In genomic region chr5:107063511-107063910, GRCh38 we compare ENCODE assay signal across 14 cellular contexts.
"Had no signal": no experiment of that assay in that cellular context is flagged by ENCODE, and none has a peak within 500 bp of the region (broad histone marks: within the 10 kb centered on the region; RNA-seq: fewer than 3 reads in every experiment).

No MANE protein-coding gene starts in this region.

- H3K4me1 Mint-ChIP-seq: activated B cell treated with CpG ODN at 0.5 μM for 24 hours; activated CD4-positive, alpha-beta T cell treated with anti-CD3 and anti-CD28 coated beads, Interleukin-2, amount 10 ng/mL, durations not matched to agents 24 days and 14 days; activated naive CD4-positive, alpha-beta T cell treated with anti-CD3 and anti-CD28 coated beads, Interleukin-2, amount 10 ng/mL, durations not matched to agents 7 days and 5 days; natural killer cell; stimulated activated memory B cell treated with anti-CD40 and anti-IgM and Interleukin-4, amounts not matched to agents 10 μg/mL and 1 μg/mL and 100 μg/mL, for 72 hours; T-helper 17 cell had no signal

- DNase-seq: activated B cell treated with CpG ODN at 0.5 μM for 24 hours; activated CD4-positive, alpha-beta T cell treated with anti-CD3 and anti-CD28 coated beads, Interleukin-2, amount 10 ng/mL, durations not matched to agents 24 days and 14 days; activated CD8-positive, alpha-beta memory T cell treated with anti-CD3 and anti-CD28 coated beads for 24 hours; activated naive CD4-positive, alpha-beta T cell treated with anti-CD3 and anti-CD28 coated beads, Interleukin-2, amount 10 ng/mL, durations not matched to agents 7 days and 5 days; adrenal gland; hypothalamus; left colon; natural killer cell; nucleus accumbens; right cardiac atrium; T-helper 17 cell; transverse colon had no signal

- H3K27me3 Mint-ChIP-seq: activated B cell treated with CpG ODN at 0.5 μM for 24 hours; activated CD4-positive, alpha-beta T cell treated with anti-CD3 and anti-CD28 coated beads, Interleukin-2, amount 10 ng/mL, durations not matched to agents 24 days and 14 days; activated naive CD4-positive, alpha-beta T cell treated with anti-CD3 and anti-CD28 coated beads, Interleukin-2, amount 10 ng/mL, durations not matched to agents 7 days and 5 days; stimulated activated memory B cell treated with anti-CD40 and anti-IgM and Interleukin-4, amounts not matched to agents 10 μg/mL and 1 μg/mL and 100 μg/mL, for 72 hours; T-helper 17 cell had no signal

- H3K9me3 Mint-ChIP-seq: activated B cell treated with CpG ODN at 0.5 μM for 24 hours; activated CD4-positive, alpha-beta T cell treated with anti-CD3 and anti-CD28 coated beads, Interleukin-2, amount 10 ng/mL, durations not matched to agents 24 days and 14 days; activated naive CD4-positive, alpha-beta T cell treated with anti-CD3 and anti-CD28 coated beads, Interleukin-2, amount 10 ng/mL, durations not matched to agents 7 days and 5 days; activated T-helper 2 cell treated with anti-CD3 and anti-CD28 coated beads, Interferon-gamma antibody, Interleukin-2, Interleukin-4, amounts not matched to agents 10 μg/mL and 5 μg/mL and 100 μg/mL, durations not matched to agents 14 hours and 24 hours and 36 hours; natural killer cell had no signal

- H3K27ac Mint-ChIP-seq: activated B cell treated with CpG ODN at 0.5 μM for 24 hours; activated CD4-positive, alpha-beta T cell treated with anti-CD3 and anti-CD28 coated beads, Interleukin-2, amount 10 ng/mL, durations not matched to agents 24 days and 14 days; activated naive CD4-positive, alpha-beta T cell treated with anti-CD3 and anti-CD28 coated beads, Interleukin-2, amount 10 ng/mL, durations not matched to agents 7 days and 5 days; activated T-helper 2 cell treated with anti-CD3 and anti-CD28 coated beads, Interferon-gamma antibody, Interleukin-2, Interleukin-4, amounts not matched to agents 10 μg/mL and 5 μg/mL and 100 μg/mL, durations not matched to agents 14 hours and 24 hours and 36 hours; natural killer cell; stimulated activated memory B cell treated with anti-CD40 and anti-IgM and Interleukin-4, amounts not matched to agents 10 μg/mL and 1 μg/mL and 100 μg/mL, for 72 hours; T-helper 17 cell had no signal

- H3K27me3 ChIP-seq: adrenal gland, transverse colon had no signal

- H3K9me3 ChIP-seq: adrenal gland, transverse colon had no signal

- H3K36me3 ChIP-seq: adrenal gland, transverse colon had no signal

- H3K4me1 ChIP-seq: adrenal gland, transverse colon had no signal

- ATAC-seq: left colon; natural killer cell; right cardiac atrium; stimulated activated memory B cell treated with anti-CD40 and anti-IgM and Interleukin-4, amounts not matched to agents 10 μg/mL and 1 μg/mL and 100 μg/mL, for 72 hours; T-helper 17 cell had no signal

- H3K36me3 Mint-ChIP-seq: activated naive CD4-positive, alpha-beta T cell treated with anti-CD3 and anti-CD28 coated beads, Interleukin-2, amount 10 ng/mL, durations not matched to agents 7 days and 5 days; natural killer cell; stimulated activated memory B cell treated with anti-CD40 and anti-IgM and Interleukin-4, amounts not matched to agents 10 μg/mL and 1 μg/mL and 100 μg/mL, for 72 hours had no signal

- H3K4me3 ChIP-seq: adrenal gland, transverse colon had no signal

- H3K27ac ChIP-seq: adrenal gland, transverse colon had no signal

- H3K4me3 Mint-ChIP-seq: activated B cell treated with CpG ODN at 0.5 μM for 24 hours; activated CD4-positive, alpha-beta T cell treated with anti-CD3 and anti-CD28 coated beads, Interleukin-2, amount 10 ng/mL, durations not matched to agents 24 days and 14 days; activated naive CD4-positive, alpha-beta T cell treated with anti-CD3 and anti-CD28 coated beads, Interleukin-2, amount 10 ng/mL, durations not matched to agents 7 days and 5 days; natural killer cell; stimulated activated memory B cell treated with anti-CD40 and anti-IgM and Interleukin-4, amounts not matched to agents 10 μg/mL and 1 μg/mL and 100 μg/mL, for 72 hours; T-helper 17 cell had no signal
